8 cellular contexts compared by ENCODE assay signal in the genomic region with DNA sequence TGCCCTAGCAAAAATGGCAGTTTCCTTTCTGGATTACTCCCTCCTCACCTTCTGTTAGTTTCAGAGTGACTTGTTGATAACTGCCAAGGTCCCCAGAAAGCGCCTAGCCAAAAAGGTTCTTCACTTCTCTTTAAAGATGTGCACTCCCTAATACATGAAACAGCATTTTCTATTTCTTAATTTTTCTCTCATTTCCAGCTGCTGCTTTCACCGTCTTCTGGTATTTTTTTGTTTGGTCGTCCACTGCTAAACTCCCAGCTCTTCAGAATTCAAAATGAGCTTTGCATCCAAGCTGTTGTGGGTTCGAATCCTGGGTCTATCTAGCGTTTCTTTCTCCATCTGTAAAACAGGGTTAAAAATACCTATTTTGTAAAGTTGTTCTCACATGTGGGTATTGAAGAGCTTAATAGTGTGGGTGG. TPM values are rescaled to one million over a fixed set of nuclear protein-coding genes. Genes with fewer than 3 reads are reported as not detected.
DNase-seq lines count a peak whose midpoint lies in the region; ATAC-seq and TF ChIP-seq lines count a peak whose summit lies in the region.

No MANE protein-coding gene starts in this region.

- no peaks in the 10 kb centered on the region for H3K36me3 ChIP-seq in left lung

- no peak for TF ChIP-seq CTCF in left lung (IDR thresholded peaks at IDR 0.05)

- intact Hi-C loops in activated CD4-positive, alpha-beta T cell treated with anti-CD3 and anti-CD28 coated beads, Interleukin-2, amount 10 ng/mL, durations not matched to agents 24 days and 14 days (cut with micrococcal nuclease) = loop anchor here (2.0 kb wide), 3 partner anchors 340 to 708 kb away; a partner anchor contains a TSS
- intact Hi-C loops in left lung (cut with DNase I) = no loop called here
- intact Hi-C loops in sciatic nerve (cut with DNase I) = no loop called here

- H3K9me3 ChIP-seq in left lung = no peaks in the 10 kb centered on the region

- no peak for DNase-seq in activated CD4-positive, alpha-beta T cell treated with anti-CD3 and anti-CD28 coated beads, Interleukin-2, amount 10 ng/mL, durations not matched to agents 24 days and 14 days
- DNase-seq in activated CD4-positive, alpha-beta T cell treated with anti-CD3 and anti-CD28 coated beads for 4 hours = no peak
- DNase-seq in left lung = no peak
- DNase-seq in sciatic nerve (ENCODE audit: low spot score) = no peak
- no peak for DNase-seq in stimulated activated CD4-positive, alpha-beta T cell treated with anti-CD3 and anti-CD28 coated beads, Interleukin-4, amount 100 ng/mL, for 4 hours
- DNase-seq in nucleus accumbens (lab: John Stamatoyannopoulos, UW) = no peak

- no peaks in the 10 kb centered on the region for H3K9me3 Mint-ChIP-seq in activated CD4-positive, alpha-beta T cell treated with anti-CD3 and anti-CD28 coated beads, Interleukin-2, amount 10 ng/mL, durations not matched to agents 24 days and 14 days

- peaks cover 6% of the 10 kb centered on the region for H3K36me3 Mint-ChIP-seq in activated CD4-positive, alpha-beta T cell treated with anti-CD3 and anti-CD28 coated beads, Interleukin-2, amount 10 ng/mL, durations not matched to agents 24 days and 14 days (ENCODE audit: low read depth)

- peak overlapping the region; percentile 98 for H3K4me3 Mint-ChIP-seq in activated CD4-positive, alpha-beta T cell treated with anti-CD3 and anti-CD28 coated beads, Interleukin-2, amount 10 ng/mL, durations not matched to agents 24 days and 14 days

- peaks cover 40% of the 10 kb centered on the region for H3K4me1 Mint-ChIP-seq in activated CD4-positive, alpha-beta T cell treated with anti-CD3 and anti-CD28 coated beads, Interleukin-2, amount 10 ng/mL, durations not matched to agents 24 days and 14 days

- H3K27ac ChIP-seq in adipose tissue (ENCODE audit: low read depth, low read length) = peak overlapping the region; percentile 92
- H3K27ac ChIP-seq in left lung = peak overlapping the region; percentile 94 to 100
- H3K27ac ChIP-seq in temporal lobe (ENCODE audit: low read depth, low read length) = peak overlapping the region; percentile 99

- no peak for ATAC-seq in left lung
- ATAC-seq in sciatic nerve = no peak

- peaks cover 13 to 31% of the 10 kb centered on the region in 2 donors for H3K4me1 ChIP-seq in left lung

- H3K27me3 Mint-ChIP-seq in activated CD4-positive, alpha-beta T cell treated with anti-CD3 and anti-CD28 coated beads, Interleukin-2, amount 10 ng/mL, durations not matched to agents 24 days and 14 days = no peaks in the 10 kb centered on the region

- no peaks in the 10 kb centered on the region for H3K27me3 ChIP-seq in left lung

- peak overlapping the region; percentile 69 to 89 for H3K4me3 ChIP-seq in left lung

- peak overlapping the region; percentile 99 for H3K27ac Mint-ChIP-seq in activated CD4-positive, alpha-beta T cell treated with anti-CD3 and anti-CD28 coated beads, Interleukin-2, amount 10 ng/mL, durations not matched to agents 24 days and 14 days

- 23 to 39% (median 34%) methylated on average over 5 of the region's 5 CpGs for WGBS in adipose tissue, 3 donors

RNA-seq across cellular contexts. Expression of a gene that starts 0.4 kb away (rescaled TPM):
- 34.0 and 37.0 TPM in 2 replicates for total RNA-seq in activated CD4-positive, alpha-beta T cell treated with anti-CD3 and anti-CD28 coated beads, Interleukin-2, amount 10 ng/mL, durations not matched to agents 24 days and 14 days
- 10 to 100 TPM in 1 of 3 donors, 1 to 10 TPM in 2; 5.9 to 11.4 (median 7.9) TPM for polyA plus RNA-seq in adipose tissue
- 10 to 100 TPM in 1 of 2 donors, 1 to 10 TPM in 1; 9.0 to 13.5 TPM for total RNA-seq in left lung
- total RNA-seq in temporal lobe = 17.9 TPM
- 35.8 TPM for total RNA-seq in sciatic nerve

RNA-seq across cellular contexts. Expression of a gene that starts 6.4 kb away (rescaled TPM):
- total RNA-seq in activated CD4-positive, alpha-beta T cell treated with anti-CD3 and anti-CD28 coated beads, Interleukin-2, amount 10 ng/mL, durations not matched to agents 24 days and 14 days = 0.88 and 1.1 TPM in 2 replicates
- 10 to 100 TPM in 2 of 3 donors, 1 to 10 TPM in 1; 7.0 to 14.2 (median 11.3) TPM for polyA plus RNA-seq in adipose tissue
- total RNA-seq in left lung (10 to 100 TPM; 24.7 to 30.1 TPM), temporal lobe (2.5 TPM), sciatic nerve (19.8 TPM)
